ENCODE assay signal across 1 cellular context in the genomic region with DNA sequence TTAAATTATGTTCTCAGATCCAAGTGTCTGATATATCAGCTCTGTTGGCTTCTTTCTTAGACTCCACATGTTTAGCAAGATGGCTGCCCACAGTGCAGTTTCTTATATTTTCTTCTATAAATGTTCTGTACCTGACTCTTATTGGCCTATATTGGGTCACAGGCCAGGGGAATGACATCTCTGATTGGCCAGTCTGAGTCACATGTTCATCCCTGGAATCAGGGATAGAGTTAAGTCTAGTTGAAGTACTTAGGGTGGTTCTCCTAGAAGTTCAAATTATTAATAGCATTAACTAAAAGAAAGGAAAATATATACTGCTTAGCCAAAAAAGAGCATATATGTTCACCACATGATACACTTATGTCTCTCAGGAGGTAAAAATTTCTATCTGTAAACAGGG.
TF ChIP-seq lines count a peak whose summit lies in the region.

No MANE protein-coding gene starts in this region.

TF ChIP-seq in Ishikawa, 13 proteins besides CTCF, POLR2A, EP300 and RAD21 (continued from another document):
- TF ChIP-seq, protein P1, sequence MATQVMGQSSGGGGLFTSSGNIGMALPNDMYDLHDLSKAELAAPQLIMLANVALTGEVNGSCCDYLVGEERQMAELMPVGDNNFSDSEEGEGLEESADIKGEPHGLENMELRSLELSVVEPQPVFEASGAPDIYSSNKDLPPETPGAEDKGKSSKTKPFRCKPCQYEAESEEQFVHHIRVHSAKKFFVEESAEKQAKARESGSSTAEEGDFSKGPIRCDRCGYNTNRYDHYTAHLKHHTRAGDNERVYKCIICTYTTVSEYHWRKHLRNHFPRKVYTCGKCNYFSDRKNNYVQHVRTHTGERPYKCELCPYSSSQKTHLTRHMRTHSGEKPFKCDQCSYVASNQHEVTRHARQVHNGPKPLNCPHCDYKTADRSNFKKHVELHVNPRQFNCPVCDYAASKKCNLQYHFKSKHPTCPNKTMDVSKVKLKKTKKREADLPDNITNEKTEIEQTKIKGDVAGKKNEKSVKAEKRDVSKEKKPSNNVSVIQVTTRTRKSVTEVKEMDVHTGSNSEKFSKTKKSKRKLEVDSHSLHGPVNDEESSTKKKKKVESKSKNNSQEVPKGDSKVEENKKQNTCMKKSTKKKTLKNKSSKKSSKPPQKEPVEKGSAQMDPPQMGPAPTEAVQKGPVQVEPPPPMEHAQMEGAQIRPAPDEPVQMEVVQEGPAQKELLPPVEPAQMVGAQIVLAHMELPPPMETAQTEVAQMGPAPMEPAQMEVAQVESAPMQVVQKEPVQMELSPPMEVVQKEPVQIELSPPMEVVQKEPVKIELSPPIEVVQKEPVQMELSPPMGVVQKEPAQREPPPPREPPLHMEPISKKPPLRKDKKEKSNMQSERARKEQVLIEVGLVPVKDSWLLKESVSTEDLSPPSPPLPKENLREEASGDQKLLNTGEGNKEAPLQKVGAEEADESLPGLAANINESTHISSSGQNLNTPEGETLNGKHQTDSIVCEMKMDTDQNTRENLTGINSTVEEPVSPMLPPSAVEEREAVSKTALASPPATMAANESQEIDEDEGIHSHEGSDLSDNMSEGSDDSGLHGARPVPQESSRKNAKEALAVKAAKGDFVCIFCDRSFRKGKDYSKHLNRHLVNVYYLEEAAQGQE (IDR thresholded peaks at IDR 0.05; ENCODE audit: low read depth): no peak
- TF ChIP-seq NFIC (IDR thresholded peaks at IDR 0.05) (no peak), ZBTB7A (IDR thresholded peaks at IDR 0.05; ENCODE audit: low read depth) (no peak), CREB1 (IDR thresholded peaks at IDR 0.05; ENCODE audit: low read depth) (no peak), EGR1 (IDR thresholded peaks at IDR 0.05) (no peak)
TF ChIP-seq in Ishikawa: peak in this region for 1.
